Comparison of ENCODE assay signal across 1 cellular context in the genomic region with DNA sequence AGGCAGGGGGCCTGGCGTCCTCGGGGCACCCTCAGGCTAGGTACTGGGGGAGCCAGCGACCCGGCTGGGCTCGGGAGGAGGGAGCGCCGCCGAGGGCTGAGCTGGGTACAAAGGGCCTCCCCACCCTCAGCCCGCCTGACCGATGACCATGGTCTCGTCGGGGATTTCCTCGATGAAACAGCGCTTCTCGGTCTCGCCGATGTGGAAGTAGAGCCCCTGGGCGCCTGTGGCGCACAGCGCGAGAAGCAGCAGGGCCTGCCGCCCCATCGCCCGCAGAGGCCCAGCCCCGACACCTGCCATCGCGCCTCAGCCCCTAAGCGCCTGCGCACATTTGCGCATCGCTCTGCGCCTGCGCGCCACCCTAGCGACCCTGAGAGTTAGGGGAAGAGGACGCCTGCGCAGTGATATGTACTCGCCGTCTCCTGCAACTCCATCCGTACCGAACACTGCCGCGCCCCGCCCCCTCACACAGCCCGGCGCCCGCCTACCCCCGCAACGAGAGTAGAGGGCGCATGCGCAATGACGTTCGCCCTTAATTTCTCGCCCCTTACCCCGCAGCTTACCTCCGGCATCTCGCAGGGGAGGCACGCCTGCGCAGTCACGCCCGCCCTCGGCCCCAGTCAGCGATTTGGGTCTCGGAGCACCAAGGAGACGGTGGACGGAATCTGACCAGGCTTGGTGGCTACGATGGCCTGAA.
A peak's percentile ranks its signal among the peaks of the same experiment; 100 is the strongest.
TF ChIP-seq lines count a peak whose summit lies in the region.

A gene (minus strand): TSS at position 325 of the 697 bp plus-strand sequence. CDS start 25 bp downstream, at position 300.

TF ChIP-seq in HepG2, 621 proteins besides CTCF, POLR2A, EP300 and RAD21 (continued from another document and continues in another):
- TF ChIP-seq, protein P1, sequence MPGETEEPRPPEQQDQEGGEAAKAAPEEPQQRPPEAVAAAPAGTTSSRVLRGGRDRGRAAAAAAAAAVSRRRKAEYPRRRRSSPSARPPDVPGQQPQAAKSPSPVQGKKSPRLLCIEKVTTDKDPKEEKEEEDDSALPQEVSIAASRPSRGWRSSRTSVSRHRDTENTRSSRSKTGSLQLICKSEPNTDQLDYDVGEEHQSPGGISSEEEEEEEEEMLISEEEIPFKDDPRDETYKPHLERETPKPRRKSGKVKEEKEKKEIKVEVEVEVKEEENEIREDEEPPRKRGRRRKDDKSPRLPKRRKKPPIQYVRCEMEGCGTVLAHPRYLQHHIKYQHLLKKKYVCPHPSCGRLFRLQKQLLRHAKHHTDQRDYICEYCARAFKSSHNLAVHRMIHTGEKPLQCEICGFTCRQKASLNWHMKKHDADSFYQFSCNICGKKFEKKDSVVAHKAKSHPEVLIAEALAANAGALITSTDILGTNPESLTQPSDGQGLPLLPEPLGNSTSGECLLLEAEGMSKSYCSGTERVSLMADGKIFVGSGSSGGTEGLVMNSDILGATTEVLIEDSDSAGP (CRISPR knock-in tag; IDR thresholded peaks at IDR 0.05; ENCODE audit: borderline replicate concordance): no peak; the same call in 1 of the 2 replicates
- peak; percentile 21; the same call in 1 of the 2 replicates for TF ChIP-seq KDM4B (CRISPR knock-in tag; IDR thresholded peaks at IDR 0.05)
- no peak for TF ChIP-seq SMC3 (IDR thresholded peaks at IDR 0.05; ENCODE audit: low read length)
- peak; percentile 16; the same call in 1 of the 2 replicates for TF ChIP-seq ZNF225 (CRISPR knock-in tag; IDR thresholded peaks at IDR 0.05)
- TF ChIP-seq NFE2L1 (CRISPR knock-in tag; IDR thresholded peaks at IDR 0.05; ENCODE audit: borderline replicate concordance): no peak
- TF ChIP-seq, protein P2, sequence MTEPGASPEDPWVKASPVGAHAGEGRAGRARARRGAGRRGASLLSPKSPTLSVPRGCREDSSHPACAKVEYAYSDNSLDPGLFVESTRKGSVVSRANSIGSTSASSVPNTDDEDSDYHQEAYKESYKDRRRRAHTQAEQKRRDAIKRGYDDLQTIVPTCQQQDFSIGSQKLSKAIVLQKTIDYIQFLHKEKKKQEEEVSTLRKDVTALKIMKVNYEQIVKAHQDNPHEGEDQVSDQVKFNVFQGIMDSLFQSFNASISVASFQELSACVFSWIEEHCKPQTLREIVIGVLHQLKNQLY (CRISPR knock-in tag; IDR thresholded peaks at IDR 0.05): no peak
- peak; percentile 6; the same call in 1 of the 2 replicates for TF ChIP-seq ZNF138 (CRISPR knock-in tag; IDR thresholded peaks at IDR 0.05; ENCODE audit: low read depth)
- TF ChIP-seq SMAD1 (CRISPR knock-in tag; IDR thresholded peaks at IDR 0.05; ENCODE audit: borderline replicate concordance, low read depth): no peak
- TF ChIP-seq POLR2G (IDR thresholded peaks at IDR 0.05; ENCODE audit: low read depth, low read length): peak; percentile 94
- TF ChIP-seq NONO (IDR thresholded peaks at IDR 0.05): no peak
- peak; percentile 74 for TF ChIP-seq NONO (CRISPR knock-in tag; conservative IDR thresholded peaks at IDR 0.05)
- TF ChIP-seq SMAD3 (CRISPR knock-in tag; IDR thresholded peaks at IDR 0.05): no peak
- no peak for TF ChIP-seq HNF4G (IDR thresholded peaks at IDR 0.05; ENCODE audit: borderline replicate concordance, low read depth, low read length)
- 0 out of 2 replicates have a peak, but pooled peaks have one; percentile 10 for TF ChIP-seq HNF4G (CRISPR knock-in tag; IDR thresholded peaks at IDR 0.05; ENCODE audit: borderline replicate concordance, low read depth)
- TF ChIP-seq ZNF614 (CRISPR knock-in tag; IDR thresholded peaks at IDR 0.05; ENCODE audit: borderline replicate concordance): 0 out of 2 replicates have a peak, but pooled peaks have one; percentile 47
- no peak for TF ChIP-seq ZNF10 (CRISPR knock-in tag; IDR thresholded peaks at IDR 0.05; ENCODE audit: borderline replicate concordance, low read depth)
- TF ChIP-seq NRL (CRISPR knock-in tag; IDR thresholded peaks at IDR 0.05; ENCODE audit: borderline replicate concordance): peak; percentile 89; the same call in 1 of the 2 replicates
- 0 out of 2 replicates have a peak, but pooled peaks have one; percentile 73 for TF ChIP-seq TOPORS (CRISPR knock-in tag; IDR thresholded peaks at IDR 0.05)
- no peak for TF ChIP-seq KLF11 (CRISPR knock-in tag; IDR thresholded peaks at IDR 0.05)
- TF ChIP-seq, protein P3, sequence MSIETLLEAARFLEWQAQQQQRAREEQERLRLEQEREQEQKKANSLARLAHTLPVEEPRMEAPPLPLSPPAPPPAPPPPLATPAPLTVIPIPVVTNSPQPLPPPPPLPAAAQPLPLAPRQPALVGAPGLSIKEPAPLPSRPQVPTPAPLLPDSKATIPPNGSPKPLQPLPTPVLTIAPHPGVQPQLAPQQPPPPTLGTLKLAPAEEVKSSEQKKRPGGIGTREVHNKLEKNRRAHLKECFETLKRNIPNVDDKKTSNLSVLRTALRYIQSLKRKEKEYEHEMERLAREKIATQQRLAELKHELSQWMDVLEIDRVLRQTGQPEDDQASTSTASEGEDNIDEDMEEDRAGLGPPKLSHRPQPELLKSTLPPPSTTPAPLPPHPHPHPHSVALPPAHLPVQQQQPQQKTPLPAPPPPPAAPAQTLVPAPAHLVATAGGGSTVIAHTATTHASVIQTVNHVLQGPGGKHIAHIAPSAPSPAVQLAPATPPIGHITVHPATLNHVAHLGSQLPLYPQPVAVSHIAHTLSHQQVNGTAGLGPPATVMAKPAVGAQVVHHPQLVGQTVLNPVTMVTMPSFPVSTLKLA (IDR thresholded peaks at IDR 0.05): peak; percentile 46
- TF ChIP-seq, protein P4, sequence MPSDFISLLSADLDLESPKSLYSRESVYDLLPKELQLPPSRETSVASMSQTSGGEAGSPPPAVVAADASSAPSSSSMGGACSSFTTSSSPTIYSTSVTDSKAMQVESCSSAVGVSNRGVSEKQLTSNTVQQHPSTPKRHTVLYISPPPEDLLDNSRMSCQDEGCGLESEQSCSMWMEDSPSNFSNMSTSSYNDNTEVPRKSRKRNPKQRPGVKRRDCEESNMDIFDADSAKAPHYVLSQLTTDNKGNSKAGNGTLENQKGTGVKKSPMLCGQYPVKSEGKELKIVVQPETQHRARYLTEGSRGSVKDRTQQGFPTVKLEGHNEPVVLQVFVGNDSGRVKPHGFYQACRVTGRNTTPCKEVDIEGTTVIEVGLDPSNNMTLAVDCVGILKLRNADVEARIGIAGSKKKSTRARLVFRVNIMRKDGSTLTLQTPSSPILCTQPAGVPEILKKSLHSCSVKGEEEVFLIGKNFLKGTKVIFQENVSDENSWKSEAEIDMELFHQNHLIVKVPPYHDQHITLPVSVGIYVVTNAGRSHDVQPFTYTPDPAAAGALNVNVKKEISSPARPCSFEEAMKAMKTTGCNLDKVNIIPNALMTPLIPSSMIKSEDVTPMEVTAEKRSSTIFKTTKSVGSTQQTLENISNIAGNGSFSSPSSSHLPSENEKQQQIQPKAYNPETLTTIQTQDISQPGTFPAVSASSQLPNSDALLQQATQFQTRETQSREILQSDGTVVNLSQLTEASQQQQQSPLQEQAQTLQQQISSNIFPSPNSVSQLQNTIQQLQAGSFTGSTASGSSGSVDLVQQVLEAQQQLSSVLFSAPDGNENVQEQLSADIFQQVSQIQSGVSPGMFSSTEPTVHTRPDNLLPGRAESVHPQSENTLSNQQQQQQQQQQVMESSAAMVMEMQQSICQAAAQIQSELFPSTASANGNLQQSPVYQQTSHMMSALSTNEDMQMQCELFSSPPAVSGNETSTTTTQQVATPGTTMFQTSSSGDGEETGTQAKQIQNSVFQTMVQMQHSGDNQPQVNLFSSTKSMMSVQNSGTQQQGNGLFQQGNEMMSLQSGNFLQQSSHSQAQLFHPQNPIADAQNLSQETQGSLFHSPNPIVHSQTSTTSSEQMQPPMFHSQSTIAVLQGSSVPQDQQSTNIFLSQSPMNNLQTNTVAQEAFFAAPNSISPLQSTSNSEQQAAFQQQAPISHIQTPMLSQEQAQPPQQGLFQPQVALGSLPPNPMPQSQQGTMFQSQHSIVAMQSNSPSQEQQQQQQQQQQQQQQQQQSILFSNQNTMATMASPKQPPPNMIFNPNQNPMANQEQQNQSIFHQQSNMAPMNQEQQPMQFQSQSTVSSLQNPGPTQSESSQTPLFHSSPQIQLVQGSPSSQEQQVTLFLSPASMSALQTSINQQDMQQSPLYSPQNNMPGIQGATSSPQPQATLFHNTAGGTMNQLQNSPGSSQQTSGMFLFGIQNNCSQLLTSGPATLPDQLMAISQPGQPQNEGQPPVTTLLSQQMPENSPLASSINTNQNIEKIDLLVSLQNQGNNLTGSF (CRISPR knock-in tag; IDR thresholded peaks at IDR 0.05): peak; percentile 69; the same call in 1 of the 2 replicates
- peak; percentile 82 for TF ChIP-seq NCOA1 (CRISPR knock-in tag; IDR thresholded peaks at IDR 0.05)
- peak; percentile 74 for TF ChIP-seq MYC (CRISPR knock-in tag; IDR thresholded peaks at IDR 0.05; ENCODE audit: borderline replicate concordance)
- TF ChIP-seq, protein P5, sequence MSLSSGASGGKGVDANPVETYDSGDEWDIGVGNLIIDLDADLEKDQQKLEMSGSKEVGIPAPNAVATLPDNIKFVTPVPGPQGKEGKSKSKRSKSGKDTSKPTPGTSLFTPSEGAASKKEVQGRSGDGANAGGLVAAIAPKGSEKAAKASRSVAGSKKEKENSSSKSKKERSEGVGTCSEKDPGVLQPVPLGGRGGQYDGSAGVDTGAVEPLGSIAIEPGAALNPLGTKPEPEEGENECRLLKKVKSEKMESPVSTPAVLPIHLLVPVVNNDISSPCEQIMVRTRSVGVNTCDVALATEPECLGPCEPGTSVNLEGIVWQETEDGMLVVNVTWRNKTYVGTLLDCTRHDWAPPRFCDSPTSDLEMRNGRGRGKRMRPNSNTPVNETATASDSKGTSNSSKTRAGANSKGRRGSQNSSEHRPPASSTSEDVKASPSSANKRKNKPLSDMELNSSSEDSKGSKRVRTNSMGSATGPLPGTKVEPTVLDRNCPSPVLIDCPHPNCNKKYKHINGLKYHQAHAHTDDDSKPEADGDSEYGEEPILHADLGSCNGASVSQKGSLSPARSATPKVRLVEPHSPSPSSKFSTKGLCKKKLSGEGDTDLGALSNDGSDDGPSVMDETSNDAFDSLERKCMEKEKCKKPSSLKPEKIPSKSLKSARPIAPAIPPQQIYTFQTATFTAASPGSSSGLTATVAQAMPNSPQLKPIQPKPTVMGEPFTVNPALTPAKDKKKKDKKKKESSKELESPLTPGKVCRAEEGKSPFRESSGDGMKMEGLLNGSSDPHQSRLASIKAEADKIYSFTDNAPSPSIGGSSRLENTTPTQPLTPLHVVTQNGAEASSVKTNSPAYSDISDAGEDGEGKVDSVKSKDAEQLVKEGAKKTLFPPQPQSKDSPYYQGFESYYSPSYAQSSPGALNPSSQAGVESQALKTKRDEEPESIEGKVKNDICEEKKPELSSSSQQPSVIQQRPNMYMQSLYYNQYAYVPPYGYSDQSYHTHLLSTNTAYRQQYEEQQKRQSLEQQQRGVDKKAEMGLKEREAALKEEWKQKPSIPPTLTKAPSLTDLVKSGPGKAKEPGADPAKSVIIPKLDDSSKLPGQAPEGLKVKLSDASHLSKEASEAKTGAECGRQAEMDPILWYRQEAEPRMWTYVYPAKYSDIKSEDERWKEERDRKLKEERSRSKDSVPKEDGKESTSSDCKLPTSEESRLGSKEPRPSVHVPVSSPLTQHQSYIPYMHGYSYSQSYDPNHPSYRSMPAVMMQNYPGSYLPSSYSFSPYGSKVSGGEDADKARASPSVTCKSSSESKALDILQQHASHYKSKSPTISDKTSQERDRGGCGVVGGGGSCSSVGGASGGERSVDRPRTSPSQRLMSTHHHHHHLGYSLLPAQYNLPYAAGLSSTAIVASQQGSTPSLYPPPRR (CRISPR knock-in tag; IDR thresholded peaks at IDR 0.05; ENCODE audit: borderline replicate concordance): no peak
- TF ChIP-seq BRCA1 (CRISPR knock-in tag; IDR thresholded peaks at IDR 0.05): peak; percentile 75; the same call in 1 of the 2 replicates
- TF ChIP-seq SP140L (CRISPR knock-in tag; IDR thresholded peaks at IDR 0.05; ENCODE audit: borderline replicate concordance): no peak
- no peak for TF ChIP-seq ZNF737 (CRISPR knock-in tag; IDR thresholded peaks at IDR 0.05; ENCODE audit: borderline replicate concordance)
- TF ChIP-seq, protein P6, sequence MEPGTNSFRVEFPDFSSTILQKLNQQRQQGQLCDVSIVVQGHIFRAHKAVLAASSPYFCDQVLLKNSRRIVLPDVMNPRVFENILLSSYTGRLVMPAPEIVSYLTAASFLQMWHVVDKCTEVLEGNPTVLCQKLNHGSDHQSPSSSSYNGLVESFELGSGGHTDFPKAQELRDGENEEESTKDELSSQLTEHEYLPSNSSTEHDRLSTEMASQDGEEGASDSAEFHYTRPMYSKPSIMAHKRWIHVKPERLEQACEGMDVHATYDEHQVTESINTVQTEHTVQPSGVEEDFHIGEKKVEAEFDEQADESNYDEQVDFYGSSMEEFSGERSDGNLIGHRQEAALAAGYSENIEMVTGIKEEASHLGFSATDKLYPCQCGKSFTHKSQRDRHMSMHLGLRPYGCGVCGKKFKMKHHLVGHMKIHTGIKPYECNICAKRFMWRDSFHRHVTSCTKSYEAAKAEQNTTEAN (CRISPR knock-in tag; conservative IDR thresholded peaks at IDR 0.05): 0 out of 2 replicates have a peak, but pooled peaks have one; percentile 52
- TF ChIP-seq ZNF766 (CRISPR knock-in tag; IDR thresholded peaks at IDR 0.05; ENCODE audit: borderline replicate concordance): peak; percentile 73; the same call in 1 of the 2 replicates
- TF ChIP-seq ZBTB38 (CRISPR knock-in tag; IDR thresholded peaks at IDR 0.05): no peak; the same call in 1 of the 2 replicates
- 0 out of 2 replicates have a peak, but pooled peaks have one; percentile 30 for TF ChIP-seq DNMT3B (CRISPR knock-in tag; conservative IDR thresholded peaks at IDR 0.05)
- TF ChIP-seq GABPB1 (CRISPR knock-in tag; IDR thresholded peaks at IDR 0.05): peak; percentile 82; the same call in 1 of the 2 replicates
- no peak for TF ChIP-seq SUZ12 (IDR thresholded peaks at IDR 0.05; ENCODE audit: low read depth, low read length)
- TF ChIP-seq NR2C2 (CRISPR knock-in tag; IDR thresholded peaks at IDR 0.05; ENCODE audit: borderline replicate concordance): peak; percentile 76; the same call in 1 of the 2 replicates
- peak; percentile 48 for TF ChIP-seq CBX1 (IDR thresholded peaks at IDR 0.05; ENCODE audit: low read depth)
- TF ChIP-seq, protein P7, sequence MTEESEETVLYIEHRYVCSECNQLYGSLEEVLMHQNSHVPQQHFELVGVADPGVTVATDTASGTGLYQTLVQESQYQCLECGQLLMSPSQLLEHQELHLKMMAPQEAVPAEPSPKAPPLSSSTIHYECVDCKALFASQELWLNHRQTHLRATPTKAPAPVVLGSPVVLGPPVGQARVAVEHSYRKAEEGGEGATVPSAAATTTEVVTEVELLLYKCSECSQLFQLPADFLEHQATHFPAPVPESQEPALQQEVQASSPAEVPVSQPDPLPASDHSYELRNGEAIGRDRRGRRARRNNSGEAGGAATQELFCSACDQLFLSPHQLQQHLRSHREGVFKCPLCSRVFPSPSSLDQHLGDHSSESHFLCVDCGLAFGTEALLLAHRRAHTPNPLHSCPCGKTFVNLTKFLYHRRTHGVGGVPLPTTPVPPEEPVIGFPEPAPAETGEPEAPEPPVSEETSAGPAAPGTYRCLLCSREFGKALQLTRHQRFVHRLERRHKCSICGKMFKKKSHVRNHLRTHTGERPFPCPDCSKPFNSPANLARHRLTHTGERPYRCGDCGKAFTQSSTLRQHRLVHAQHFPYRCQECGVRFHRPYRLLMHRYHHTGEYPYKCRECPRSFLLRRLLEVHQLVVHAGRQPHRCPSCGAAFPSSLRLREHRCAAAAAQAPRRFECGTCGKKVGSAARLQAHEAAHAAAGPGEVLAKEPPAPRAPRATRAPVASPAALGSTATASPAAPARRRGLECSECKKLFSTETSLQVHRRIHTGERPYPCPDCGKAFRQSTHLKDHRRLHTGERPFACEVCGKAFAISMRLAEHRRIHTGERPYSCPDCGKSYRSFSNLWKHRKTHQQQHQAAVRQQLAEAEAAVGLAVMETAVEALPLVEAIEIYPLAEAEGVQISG (CRISPR knock-in tag; IDR thresholded peaks at IDR 0.05): peak; percentile 75
